Comparison of ENCODE assay signal across 8 cellular contexts in genomic region chr13:52609013-52609606, GRCh38. TPM values are rescaled to one million over a fixed set of nuclear protein-coding genes. Genes with fewer than 3 reads are reported as not detected.
A peak's percentile ranks its signal among the peaks of the same experiment; 100 is the strongest.
DNase-seq lines count a peak whose midpoint lies in the region; ATAC-seq, FAIRE-seq and TF ChIP-seq lines count a peak whose summit lies in the region.
"Not testable (repeated sequence)": the region's sequence is repeated elsewhere in the genome, so short reads cannot be mapped to it uniquely, and the experiment has no call there.

No MANE protein-coding gene starts in this region.

- intact Hi-C loops in adrenal gland (cut with DNase I): loop anchor here in 1 of 2 donors (10.0 kb wide), 1 partner anchor 356 kb away; no protein-coding TSS in a partner anchor
- intact Hi-C loops in naive thymus-derived CD4-positive, alpha-beta T cell (cut with micrococcal nuclease): loop anchor here in 1 of 2 donors (2.0 kb wide), 1 partner anchor 200 kb away; no protein-coding TSS in a partner anchor

- TF ChIP-seq CTCF in A549 (IDR thresholded peaks at IDR 0.05) (peak; percentile 39), GM10266 (IDR thresholded peaks at IDR 0.05; ENCODE audit: control insufficient read depth, insufficient read depth, low read depth, missing control alignments) (peak; percentile 51), HL-60 (IDR thresholded peaks at IDR 0.05; ENCODE audit: insufficient read depth, low read length) (peak; percentile 18), adrenal gland (IDR thresholded peaks at IDR 0.05) (peak; percentile 15 to 62 (median 46))

- not testable (repeated sequence) for H3K27me3 ChIP-seq in HL-60 (ENCODE audit: insufficient read depth, poor library complexity, severe bottlenecking); adrenal gland; naive thymus-derived CD4-positive, alpha-beta T cell (ENCODE audit: control insufficient read depth in 2 of 2, insufficient read depth in 2 of 2, low read length in 2 of 2)

- H3K4me1 Mint-ChIP-seq in naive thymus-derived CD4-positive, alpha-beta T cell: not testable (repeated sequence)

- not testable (repeated sequence) for H3K9me3 Mint-ChIP-seq in naive thymus-derived CD4-positive, alpha-beta T cell

- not testable (repeated sequence) for H3K4me2 ChIP-seq in A549

- ATAC-seq in A549 (peak; percentile 84 to 92), GM21576 (IDR thresholded peaks at IDR 0.05; ENCODE audit: unreplicated experiment) (peak; percentile 62)
- peak; percentile 60 for ATAC-seq in naive thymus-derived CD4-positive, alpha-beta T cell

- H3K4me1 ChIP-seq in A549; adrenal gland (replicated peaks in 1 of 2); naive thymus-derived CD4-positive, alpha-beta T cell (ENCODE audit: control insufficient read depth in 2 of 2, insufficient read depth in 2 of 2, low read length in 2 of 2): not testable (repeated sequence)

- H3K9me3 ChIP-seq in A549; adrenal gland (replicated peaks in 1 of 3); naive thymus-derived CD4-positive, alpha-beta T cell (ENCODE audit: control insufficient read depth in 2 of 3, low read length in 3 of 3): not testable (repeated sequence)

- 62% methylated on average over 10 of the region's 10 CpGs for WGBS in A549 (ENCODE audit: missing lambda C conversion rate)
- 54 to 67% (median 57%) methylated on average over 10 of the region's 10 CpGs for WGBS in adrenal gland, 4 donors

- H3K36me3 ChIP-seq in adrenal gland (replicated peaks in 1 of 2); naive thymus-derived CD4-positive, alpha-beta T cell (ENCODE audit: control insufficient read depth in 2 of 3, insufficient read depth in 3 of 3, low read length in 3 of 3): not testable (repeated sequence)

- not testable (repeated sequence) for H3K4me3 ChIP-seq in A549; HL-60 (replicated peaks; ENCODE audit: insufficient read depth, low read length); adrenal gland; naive thymus-derived CD4-positive, alpha-beta T cell (ENCODE audit: low read length)

- H3K27ac Mint-ChIP-seq in naive thymus-derived CD4-positive, alpha-beta T cell: peak overlapping the region in 1 of 9 donors; percentile 56

- peak; percentile 6 to 37 for DNase-seq in A549 (ENCODE audit: low read depth in 1 of 2, low spot score in 1 of 2)
- DNase-seq in GM10266 (ENCODE audit: extremely low spot score): peak; percentile 34
- peak in 1 of 2 experiments; percentile 63 for DNase-seq in HL-60 (ENCODE audit: low read depth in 1 of 2, low spot score in 1 of 2)
- DNase-seq in NOMO-1 treated with dmso at 0.1 percent for 144 hours (lab: John Stamatoyannopoulos, UW; ENCODE audit: unreplicated experiment): peak; percentile 6
- peak in 1 of 7 donors; percentile 31 for DNase-seq in adrenal gland
- DNase-seq in globus pallidus (ENCODE audit: low spot score): peak; percentile 59
- DNase-seq in naive thymus-derived CD4-positive, alpha-beta T cell: peak in 5 of 9 donors; percentile 23 to 38 (median 27)

- peaks cover 0 to 18% (median 5%) of the 10 kb centered on the region in 5 donors for H3K27me3 Mint-ChIP-seq in naive thymus-derived CD4-positive, alpha-beta T cell

- TF ChIP-seq POLR2A in A549 (IDR thresholded peaks at IDR 0.05; ENCODE audit: low read length); adrenal gland (IDR thresholded peaks at IDR 0.05): not testable (repeated sequence)

- peak; percentile 52 to 58 for TF ChIP-seq RAD21 in A549 (conservative IDR thresholded peaks at IDR 0.05 in 1 of 2, IDR thresholded peaks at IDR 0.05 in 1 of 2)

- CTCF ChIA-PET in A549 (lab: Yijun Ruan, JAX): interaction anchor here (0.6 to 5.8 kb wide), 7 partner anchors 147 to 581 kb away, joined by 3 to 27 read pairs (median 3); no protein-coding TSS in a partner anchor
- CTCF ChIA-PET in naive thymus-derived CD4-positive, alpha-beta T cell (lab: Charles Lee): interaction anchor here (2.0 kb wide), 1 partner anchor 359 kb away, joined by 11 read pairs; no protein-coding TSS in a partner anchor

- H3K27ac ChIP-seq in A549; HL-60 (replicated peaks); adrenal gland; naive thymus-derived CD4-positive, alpha-beta T cell (ENCODE audit: low read depth, low read length): not testable (repeated sequence)

- not testable (repeated sequence) for TF ChIP-seq EP300 in A549 (IDR thresholded peaks at IDR 0.05)

- H3K36me3 Mint-ChIP-seq in naive thymus-derived CD4-positive, alpha-beta T cell: not testable (repeated sequence)

- H3K4me3 Mint-ChIP-seq in naive thymus-derived CD4-positive, alpha-beta T cell: not testable (repeated sequence)

- POLR2A ChIA-PET in A549 (lab: Yijun Ruan, JAX); naive thymus-derived CD4-positive, alpha-beta T cell (lab: Charles Lee): not testable (repeated sequence)

- not testable (repeated sequence) for FAIRE-seq in A549 (lab: Jason Lieb, UNC)

TF ChIP-seq in A549, 52 proteins besides CTCF, POLR2A, EP300 and RAD21:
- 0 out of 3 replicates have a peak, but pooled peaks have one; percentile 18 for TF ChIP-seq SMC3 (IDR thresholded peaks at IDR 0.05)

RNA-seq across cellular contexts. Expression of gene HNRNPA1L2, which starts 33.1 kb away (rescaled TPM):
- polyA plus RNA-seq in A549 (2011; rRNA removed): 6.3 and 8.5 TPM in 2 replicates
- polyA plus RNA-seq in A549 (2012; cell fraction: cytosol; rRNA removed): 2.2 and 2.9 TPM in 2 replicates
- 1.7 and 2.4 TPM in 2 replicates for polyA plus RNA-seq in A549 (2012; cell fraction: nucleus; rRNA removed)
- polyA plus RNA-seq in A549 (2017; fragmentation: RNase III; extraction: RNeasy Plus Mini Kit Qiagen cat#74134 plus additional on column Dnase treatment): 5.8 to 6.3 TPM (median 6.2 TPM) in 3 replicates
- polyA minus RNA-seq in A549 (2011; rRNA and poly(A)+ RNA removed): 2.5 and 3.2 TPM in 2 replicates
- total RNA-seq in adrenal gland: 1 to 10 TPM; 1.5 to 5.5 (median 3.7) TPM
- 10 to 100 TPM; 10.2 to 21.6 (median 18.3) TPM for polyA plus RNA-seq in adrenal gland
- total RNA-seq in naive thymus-derived CD4-positive, alpha-beta T cell: 10 to 100 TPM; 11.8 to 21.1 (median 13.8) TPM
- polyA plus RNA-seq in naive thymus-derived CD4-positive, alpha-beta T cell: 10 to 100 TPM in 1 of 2 donors, 1 to 10 TPM in 1; 8.0 to 15.1 TPM

RNA-seq across cellular contexts. Expression of gene SUGT1, which starts 43.5 kb away (rescaled TPM):
- polyA plus RNA-seq in A549 (2011; rRNA removed): 37.7 and 56.4 TPM in 2 replicates
- 21.3 and 23.1 TPM in 2 replicates for polyA plus RNA-seq in A549 (2012; cell fraction: cytosol; rRNA removed)
- 9.1 and 10.7 TPM in 2 replicates for polyA plus RNA-seq in A549 (2012; cell fraction: nucleus; rRNA removed)
- polyA plus RNA-seq in A549 (2017; fragmentation: RNase III; extraction: RNeasy Plus Mini Kit Qiagen cat#74134 plus additional on column Dnase treatment): 60.4 to 62.1 TPM (median 61.4 TPM) in 3 replicates
- 23.9 and 25.2 TPM in 2 replicates for polyA minus RNA-seq in A549 (2011; rRNA and poly(A)+ RNA removed)
- total RNA-seq in adrenal gland: 10 to 100 TPM; 27.1 to 66.9 (median 43.1) TPM
- polyA plus RNA-seq in adrenal gland: 10 to 100 TPM; 34.5 to 95.2 (median 38.9) TPM
- 10 to 100 TPM; 21.3 to 49.0 (median 33.8) TPM for total RNA-seq in naive thymus-derived CD4-positive, alpha-beta T cell
- 10 to 100 TPM; 40.6 to 47.6 TPM for polyA plus RNA-seq in naive thymus-derived CD4-positive, alpha-beta T cell
